ENCODE assay signal across 8 cellular contexts in genomic region chr11:16945671-16946469, GRCh38.
DNase-seq lines count a peak whose midpoint lies in the region; ATAC-seq and TF ChIP-seq lines count a peak whose summit lies in the region.

No MANE protein-coding gene starts in this region.

- no TSS peak for BruUV-seq in Calu3 (replicated peaks; lab: Mats Ljungman, UMichigan)

- peak; percentile 87 for TF ChIP-seq CTCF in Calu3 (IDR thresholded peaks at IDR 0.05; ENCODE audit: unreplicated experiment)
- TF ChIP-seq CTCF in activated CD8-positive, alpha-beta T cell treated with anti-CD3 and anti-CD28 coated beads for 36 hours (IDR thresholded peaks at IDR 0.05), result peak; percentile 60

- no peaks in the 10 kb centered on the region for H3K9me3 Mint-ChIP-seq in Calu3 (ENCODE audit: low read depth, unreplicated experiment)
- no peaks in the 10 kb centered on the region for H3K9me3 Mint-ChIP-seq in activated CD8-positive, alpha-beta T cell treated with anti-CD3 and anti-CD28 coated beads for 36 hours

- intact Hi-C loops in Calu3 (cut with micrococcal nuclease; ENCODE audit: unreplicated experiment), result loop anchor here (1.0 kb wide), 1 partner anchor 117 kb away; no protein-coding TSS in a partner anchor
- intact Hi-C loops in activated CD8-positive, alpha-beta T cell treated with anti-CD3 and anti-CD28 coated beads for 36 hours (cut with micrococcal nuclease), result loop anchor here (5.0 kb wide), 2 partner anchors 116 to 124 kb away; no protein-coding TSS in a partner anchor

- ATAC-seq in GM19023 (IDR thresholded peaks at IDR 0.05; ENCODE audit: unreplicated experiment) (peak; percentile 67), HG03095 (IDR thresholded peaks at IDR 0.05; ENCODE audit: unreplicated experiment) (peak; percentile 81), HG02840 (IDR thresholded peaks at IDR 0.05; ENCODE audit: low FRiP score, unreplicated experiment) (no peak)
- ATAC-seq in activated CD8-positive, alpha-beta T cell treated with anti-CD3 and anti-CD28 coated beads for 36 hours, result peak; percentile 90

- DNase-seq in Calu3 (peak; percentile 82), NCI-H2196 treated with DMSO at 0.1 percent for 48 hours (lab: John Stamatoyannopoulos, UW; ENCODE audit: unreplicated experiment) (peak; percentile 24), foreskin melanocyte (peak; percentile 56), occipital lobe (lab: John Stamatoyannopoulos, UW) (peak; percentile 7)
- DNase-seq in activated CD8-positive, alpha-beta T cell treated with anti-CD3 and anti-CD28 coated beads for 36 hours, result peak; percentile 72

- CTCF ChIA-PET in Calu3 (lab: Charles Lee), result interaction anchor here (0.6 to 2.3 kb wide), 13 partner anchors 10 to 132 kb away, joined by 3 to 25 read pairs (median 4); partner anchors contain the start of gene PLEKHA7
- CTCF ChIA-PET in activated CD8-positive, alpha-beta T cell treated with anti-CD3 and anti-CD28 coated beads for 36 hours (lab: Charles Lee), result interaction anchor here (0.6 to 4.0 kb wide), 21 partner anchors 9 to 438 kb away, joined by 3 to 51 read pairs (median 4); partner anchors contain the start of gene PLEKHA7

- no peak overlapping the region for H3K4me3 Mint-ChIP-seq in Calu3 (ENCODE audit: low read depth, unreplicated experiment)
- no peak overlapping the region for H3K4me3 Mint-ChIP-seq in activated CD8-positive, alpha-beta T cell treated with anti-CD3 and anti-CD28 coated beads for 36 hours

- no peaks in the 10 kb centered on the region for H3K27me3 Mint-ChIP-seq in Calu3 (ENCODE audit: unreplicated experiment)
- H3K27me3 Mint-ChIP-seq in activated CD8-positive, alpha-beta T cell treated with anti-CD3 and anti-CD28 coated beads for 36 hours, result peaks cover 2% of the 10 kb centered on the region

- H3K36me3 Mint-ChIP-seq in Calu3 (ENCODE audit: insufficient read depth, unreplicated experiment), result peaks cover 10% of the 10 kb centered on the region
- no peaks in the 10 kb centered on the region for H3K36me3 Mint-ChIP-seq in activated CD8-positive, alpha-beta T cell treated with anti-CD3 and anti-CD28 coated beads for 36 hours (ENCODE audit: low read depth)

- H3K4me1 Mint-ChIP-seq in Calu3 (ENCODE audit: low read depth, unreplicated experiment), result peaks cover 37% of the 10 kb centered on the region
- H3K4me1 Mint-ChIP-seq in activated CD8-positive, alpha-beta T cell treated with anti-CD3 and anti-CD28 coated beads for 36 hours (ENCODE audit: low read depth), result peaks cover 6% of the 10 kb centered on the region

- POLR2A ChIA-PET in activated CD8-positive, alpha-beta T cell treated with anti-CD3 and anti-CD28 coated beads for 36 hours (lab: Charles Lee), result interaction anchor here (0.7 to 1.2 kb wide), 3 partner anchors 117 to 132 kb away, joined by 3 read pairs; no protein-coding TSS in a partner anchor

- H3K27ac Mint-ChIP-seq in Calu3 (ENCODE audit: unreplicated experiment), result peak overlapping the region; percentile 25
- no peak overlapping the region for H3K27ac Mint-ChIP-seq in activated CD8-positive, alpha-beta T cell treated with anti-CD3 and anti-CD28 coated beads for 36 hours

Comparison
In these comparisons a context has a peak if more than half of its experiments do, and no peak if none do; other contexts are left out.
1. DNase-seq: peak in every context shown above with its lines; median percentile 82 in Calu3; 72 in activated CD8-positive, alpha-beta T cell treated with anti-CD3 and anti-CD28 coated beads for 36 hours; 56 in foreskin melanocyte; 24 in NCI-H2196 treated with DMSO at 0.1 percent for 48 hours; 7 in occipital lobe.